Comparison of ENCODE assay signal across 8 cellular contexts in the genomic region with DNA sequence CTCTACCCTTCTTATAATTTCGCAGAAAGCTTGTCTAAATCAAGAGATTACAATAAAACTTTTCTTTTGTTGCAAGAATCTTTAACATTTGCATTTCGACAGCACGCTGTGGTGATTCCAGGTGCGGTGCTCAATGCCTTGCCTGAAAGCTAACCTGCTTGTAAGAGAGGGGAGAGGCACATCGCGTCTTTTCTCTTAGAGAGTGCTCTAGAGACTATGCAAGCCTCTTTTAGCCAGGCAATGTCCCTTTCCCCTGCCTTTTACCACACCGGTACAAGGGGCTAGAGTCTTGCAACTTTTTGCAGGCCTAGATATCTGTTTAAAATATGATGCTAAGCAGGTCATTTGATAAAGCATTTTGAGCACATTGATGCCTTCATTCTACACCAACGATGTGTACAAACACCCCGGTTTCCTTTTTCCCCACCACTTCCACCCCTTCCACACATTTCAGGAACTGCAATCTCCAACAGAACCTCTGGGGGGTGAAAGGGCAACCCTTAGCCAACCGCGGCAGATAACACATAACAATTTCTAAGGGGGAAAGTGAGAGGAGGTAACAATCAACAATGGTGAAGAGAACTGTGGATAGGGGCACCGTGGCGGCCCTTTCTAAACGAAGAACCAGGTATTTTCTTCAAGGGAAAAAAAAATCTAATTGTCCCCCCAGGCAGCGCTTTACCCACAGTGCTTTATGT. TPM values are rescaled to one million over a fixed set of nuclear protein-coding genes. Genes with fewer than 3 reads are reported as not detected.
A peak's percentile ranks its signal among the peaks of the same experiment; 100 is the strongest.
DNase-seq lines count a peak whose midpoint lies in the region; ATAC-seq and TF ChIP-seq lines count a peak whose summit lies in the region.

No MANE protein-coding gene starts in this region.

- intact Hi-C loops in esophagus squamous epithelium (cut with DNase I) = loop anchor here (10.0 kb wide), 1 partner anchor 434 kb away; the partner anchor contains the start of genes CEP290 and TMTC3

- TF ChIP-seq POLR2A in esophagus squamous epithelium (IDR thresholded peaks at IDR 0.05) = no peak

- H3K27ac ChIP-seq in KMS-11 (no peak overlapping the region), RWPE1 (peak overlapping the region; percentile 89), esophagus squamous epithelium (peak overlapping the region; percentile 76 to 89 (median 84)), osteoblast (ENCODE audit: low read depth, low read length) (peak overlapping the region; percentile 65)

- H3K36me3 ChIP-seq in BJ (ENCODE audit: control insufficient read depth, insufficient read depth, low read length) = no peaks in the 10 kb centered on the region
- H3K36me3 ChIP-seq in KMS-11 (ENCODE audit: insufficient read depth) = no peaks in the 10 kb centered on the region
- no peaks in the 10 kb centered on the region for H3K36me3 ChIP-seq in esophagus squamous epithelium
- no peaks in the 10 kb centered on the region for H3K36me3 ChIP-seq in osteoblast (ENCODE audit: insufficient read depth, low read length)

- CTCF ChIA-PET in BJ (lab: Yijun Ruan, JAX) (interaction anchor here (0.7 to 3.9 kb wide), 9 partner anchors 9 to 415 kb away, joined by 3 to 22 read pairs (median 3); no protein-coding TSS in a partner anchor), RWPE1 (lab: Yijun Ruan, JAX) (interaction anchor here (0.5 to 2.0 kb wide), 10 partner anchors 10 to 1870 kb away, joined by 3 to 16 read pairs (median 3); no protein-coding TSS in a partner anchor)

- no peaks in the 10 kb centered on the region for H3K9me3 ChIP-seq in esophagus squamous epithelium
- no peaks in the 10 kb centered on the region for H3K9me3 ChIP-seq in osteoblast (ENCODE audit: low read depth, low read length)

- H3K4me3 ChIP-seq in BJ (ENCODE audit: low read depth, low read length) (peak overlapping the region; percentile 73), KMS-11 (IDR thresholded peaks at IDR 0.05; ENCODE audit: insufficient read depth, low read depth, low read length) (no peak overlapping the region), esophagus squamous epithelium (peak overlapping the region; percentile 67 to 87 (median 81)), osteoblast (ENCODE audit: insufficient read depth, low read length) (peak overlapping the region; percentile 81)

- ATAC-seq in HG02973 (IDR thresholded peaks at IDR 0.05; ENCODE audit: unreplicated experiment) (no peak), HG02678 (IDR thresholded peaks at IDR 0.05; ENCODE audit: unreplicated experiment) (no peak), GM21825 (IDR thresholded peaks at IDR 0.05; ENCODE audit: unreplicated experiment) (no peak)

- H3K79me2 ChIP-seq in KMS-11 (ENCODE audit: insufficient read depth, low read depth) = no peaks in the 10 kb centered on the region
- peaks cover 61% of the 10 kb centered on the region for H3K79me2 ChIP-seq in osteoblast (ENCODE audit: insufficient read depth, low read length)

- H2AFZ ChIP-seq in KMS-11 (ENCODE audit: low read depth) (no peak overlapping the region), osteoblast (ENCODE audit: low read length) (peak overlapping the region; percentile 94)

- peak; percentile 56 for TF ChIP-seq CTCF in BJ (IDR thresholded peaks at IDR 0.05; ENCODE audit: insufficient read depth, low read depth, low read length)
- 0 out of 2 replicates have a peak, but pooled peaks have one; percentile 22 for TF ChIP-seq CTCF in KMS-11 (conservative IDR thresholded peaks at IDR 0.05; ENCODE audit: low read depth, low read length)
- peak; percentile 68 for TF ChIP-seq CTCF in RWPE1 (conservative IDR thresholded peaks at IDR 0.05; ENCODE audit: low read depth)
- TF ChIP-seq CTCF in esophagus squamous epithelium (IDR thresholded peaks at IDR 0.05) = peak in 4 of 6 experiments; percentile 34 to 61 (median 48)
- peak; percentile 50 for TF ChIP-seq CTCF in osteoblast (IDR thresholded peaks at IDR 0.05; ENCODE audit: extremely low read depth, low read depth, low read length)

- POLR2A ChIA-PET in BJ (lab: Charles Lee) (interaction anchor here (0.5 to 0.6 kb wide), 2 partner anchors 158 to 259 kb away, joined by 4 to 9 read pairs; no protein-coding TSS in a partner anchor), RWPE1 (lab: Yijun Ruan, JAX; ENCODE audit: low non-redundant PET) (no interaction called here)

- H3K27me3 ChIP-seq in BJ (ENCODE audit: control insufficient read depth, insufficient read depth, low read length) = no peaks in the 10 kb centered on the region
- H3K27me3 ChIP-seq in KMS-11 (ENCODE audit: insufficient read depth, low read depth) = no peaks in the 10 kb centered on the region
- H3K27me3 ChIP-seq in esophagus squamous epithelium = no peaks in the 10 kb centered on the region
- no peaks in the 10 kb centered on the region for H3K27me3 ChIP-seq in osteoblast (ENCODE audit: insufficient read depth, low read length)

- DNase-seq in BJ (ENCODE audit: low read depth) (no peak), RWPE1 (ENCODE audit: low spot score) (peak; percentile 69), esophagus squamous epithelium (lab: John Stamatoyannopoulos, UW) (no peak), osteoblast (ENCODE audit: insufficient read length, low spot score, missing footprints) (peak; percentile 58)

- H3K4me2 ChIP-seq in KMS-11 = peak overlapping the region; percentile 79; the same call in 1 of the 2 replicates
- H3K4me2 ChIP-seq in osteoblast (ENCODE audit: insufficient read depth, low read length) = peak overlapping the region; percentile 90

- H3K4me1 ChIP-seq in KMS-11 (ENCODE audit: low read depth, poor library complexity, severe bottlenecking) = peaks cover 4% of the 10 kb centered on the region
- H3K4me1 ChIP-seq in esophagus squamous epithelium = peaks cover 0 to 65% (median 16%) of the 10 kb centered on the region in 3 donors
- peaks cover 29% of the 10 kb centered on the region for H3K4me1 ChIP-seq in osteoblast (ENCODE audit: insufficient read depth, low read length)

- no peaks in the 10 kb centered on the region for H4K20me1 ChIP-seq in KMS-11 (ENCODE audit: insufficient read depth)
- H4K20me1 ChIP-seq in osteoblast (ENCODE audit: insufficient read depth, low read length) = peaks cover 4% of the 10 kb centered on the region

- H3K9ac ChIP-seq in KMS-11 = no peak overlapping the region

- WGBS in esophagus squamous epithelium, 2 donors = 10 to 16% methylated on average over 15 of the region's 15 CpGs

RNA-seq across cellular contexts. Expression of gene KITLG, which starts 1.3 kb away (rescaled TPM):
- 17.0 and 43.0 TPM in 2 replicates for polyA plus RNA-seq in BJ (2011; rRNA removed)
- polyA minus RNA-seq in BJ (2011; rRNA and poly(A)+ RNA removed) = 52.1 and 52.4 TPM in 2 replicates
- total RNA-seq in esophagus squamous epithelium (10 to 100 TPM in 3 of 4 donors, 1 to 10 TPM in 1; 3.9 to 33.0 (median 14.7) TPM), osteoblast (46.7 and 62.5 TPM in 2 replicates)

Comparison
In these comparisons a context has a peak if more than half of its experiments do, and no peak if none do; other contexts are left out.
1. DNase-seq: peak in RWPE1 (single experiment) and osteoblast (single experiment); none in BJ (single experiment) and esophagus squamous epithelium (single experiment).
2. Peak in every context shown above with its lines, with median percentiles within 50 percentile points of each other: CTCF ChIP-seq.